In the genomic region with DNA sequence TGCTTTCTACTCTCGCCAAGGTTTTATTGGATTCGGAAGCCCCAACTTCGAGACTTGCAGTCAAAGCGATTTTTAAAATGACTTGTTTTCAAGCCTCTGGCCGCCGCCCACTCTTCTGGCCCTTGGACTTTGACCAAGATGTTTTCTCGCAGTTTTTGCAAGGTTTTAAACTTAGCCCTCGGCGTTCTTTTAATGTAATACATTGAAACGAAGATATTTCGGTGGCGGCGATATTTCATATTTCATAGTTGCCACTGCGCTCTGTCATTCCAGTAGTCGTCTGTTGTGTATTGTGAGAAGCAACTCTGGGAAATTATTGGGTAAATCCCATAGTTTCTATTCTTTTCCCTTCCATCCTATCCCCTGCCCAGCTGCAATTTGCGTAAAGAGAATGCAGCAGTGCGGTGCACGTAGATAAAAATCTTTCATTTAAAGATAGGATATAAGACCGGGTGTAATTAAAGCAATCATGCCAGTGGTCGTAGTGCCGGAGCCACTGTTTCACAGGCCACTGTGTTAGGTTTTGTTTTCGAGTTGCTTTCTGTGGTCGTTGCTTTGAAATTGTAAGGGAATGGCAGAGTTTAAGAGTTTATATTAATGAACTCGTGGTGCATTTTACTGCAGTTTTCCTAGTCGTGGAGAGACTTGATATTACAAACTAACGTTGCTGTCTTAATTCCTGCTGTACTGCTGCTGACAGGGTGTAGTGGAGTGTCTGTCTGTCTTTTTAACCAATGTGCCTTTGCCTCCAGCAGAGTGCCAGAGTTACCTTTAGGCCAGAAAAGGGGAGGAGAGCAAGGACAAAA, we compare ENCODE assay signal across 8 cellular contexts. TPM values are rescaled to one million over a fixed set of nuclear protein-coding genes. Genes with fewer than 3 reads are reported as not detected.
DNase-seq lines count a peak whose midpoint lies in the region; ATAC-seq, FAIRE-seq and TF ChIP-seq lines count a peak whose summit lies in the region.

No MANE protein-coding gene starts in this region.

- peaks cover 38% of the 10 kb centered on the region for H3K4me1 ChIP-seq in A549
- no peaks in the 10 kb centered on the region for H3K4me1 ChIP-seq in NT2/D1 (ENCODE audit: insufficient read depth, insufficient read length)
- H3K4me1 ChIP-seq in breast epithelium: peaks cover 0 to 4% of the 10 kb centered on the region in 2 donors
- peaks cover 2 to 10% of the 10 kb centered on the region in 2 donors for H3K4me1 ChIP-seq in kidney (ENCODE audit: control insufficient read depth in 1 of 2, insufficient read depth in 1 of 2, low read depth in 1 of 2, low read length in 2 of 2)

- H3K9ac ChIP-seq in NT2/D1 (ENCODE audit: insufficient read length, low read depth) (peak overlapping the region; percentile 88), kidney (ENCODE audit: low read length in 2 of 2) (peak overlapping the region; percentile 59 to 93)

- H3K4me3 ChIP-seq in A549 (peak overlapping the region; percentile 74), GM12864 (ENCODE audit: low read depth, low read length) (peak overlapping the region; percentile 86), NT2/D1 (ENCODE audit: insufficient read length, low read depth) (peak overlapping the region; percentile 63), breast epithelium (peak overlapping the region; percentile 70 to 87 (median 78)), kidney (ENCODE audit: low read length in 2 of 2) (peak overlapping the region; percentile 76 to 93)

- TF ChIP-seq RAD21 in A549 (conservative IDR thresholded peaks at IDR 0.05 in 1 of 2, IDR thresholded peaks at IDR 0.05 in 1 of 2): no peak

- CTCF ChIA-PET in A549 (lab: Yijun Ruan, JAX): interaction anchor here (1.1 to 1.6 kb wide), 2 partner anchors 16 to 58 kb away, joined by 4 read pairs; no protein-coding TSS in a partner anchor

- no peak for TF ChIP-seq CTCF in A549 (IDR thresholded peaks at IDR 0.05)
- no peak for TF ChIP-seq CTCF in GM12864 (IDR thresholded peaks at IDR 0.05; ENCODE audit: low read depth, low read length, missing control alignments)
- TF ChIP-seq CTCF in breast epithelium (IDR thresholded peaks at IDR 0.05): no peak
- TF ChIP-seq CTCF in kidney (IDR thresholded peaks at IDR 0.05; ENCODE audit: borderline replicate concordance, extremely low read depth, insufficient read depth): no peak

- ATAC-seq in A549 (peak; percentile 36 to 50; a peak in 5 of 6 replicates), HG02870 (IDR thresholded peaks at IDR 0.05; ENCODE audit: unreplicated experiment) (peak; percentile 13)
- no peak for ATAC-seq in stimulated activated naive CD8-positive, alpha-beta T cell treated with anti-CD3 and anti-CD28 coated beads, Interleukin-15, Interleukin-2, amounts not matched to agents 100 U/mL and 50 U/mL, for 24 hours

- peak overlapping the region; percentile 88 for H3K4me2 ChIP-seq in A549

- TF ChIP-seq POLR2A in A549 (IDR thresholded peaks at IDR 0.05; ENCODE audit: low read length) (no peak), breast epithelium (IDR thresholded peaks at IDR 0.05) (no peak)

- DNase-seq in A549 (ENCODE audit: low read depth in 1 of 2, low spot score in 1 of 2): peak in 1 of 2 experiments; percentile 13
- no peak for DNase-seq in GM12864 (ENCODE audit: low read depth)
- DNase-seq in NT2/D1 (ENCODE audit: low read depth, low spot score): no peak
- no peak for DNase-seq in breast epithelium (ENCODE audit: low spot score in 2 of 2)
- DNase-seq in kidney: no peak
- peak; percentile 18 for DNase-seq in stimulated activated naive CD8-positive, alpha-beta T cell treated with anti-CD3 and anti-CD28 coated beads, Interleukin-15, Interleukin-2, amounts not matched to agents 100 U/mL and 50 U/mL, for 24 hours
- no peak for DNase-seq in COLO829 (ENCODE audit: low spot score)

- TF ChIP-seq EP300 in A549 (IDR thresholded peaks at IDR 0.05): no peak

- intact Hi-C loops in breast epithelium (cut with DNase I; ENCODE audit: low total_unique reads): no loop called here
- intact Hi-C loops in kidney (cut with DNase I): no loop called here

- no peaks in the 10 kb centered on the region for H3K27me3 ChIP-seq in NT2/D1 (ENCODE audit: insufficient read depth, insufficient read length)
- H3K27me3 ChIP-seq in breast epithelium: no peaks in the 10 kb centered on the region

- H3K9me3 ChIP-seq in A549: no peaks in the 10 kb centered on the region
- H3K9me3 ChIP-seq in NT2/D1 (ENCODE audit: insufficient read depth, low read length): no peaks in the 10 kb centered on the region
- no peaks in the 10 kb centered on the region for H3K9me3 ChIP-seq in breast epithelium
- no peaks in the 10 kb centered on the region for H3K9me3 ChIP-seq in kidney (ENCODE audit: control insufficient read depth in 1 of 2, low read length in 2 of 2)

- H3K27ac ChIP-seq in A549 (peak overlapping the region; percentile 94 to 100), breast epithelium (peak overlapping the region; percentile 99 to 100), kidney (ENCODE audit: low read depth in 2 of 2, low read length in 2 of 2) (peak overlapping the region; percentile 95 to 96)

- H3K36me3 ChIP-seq in NT2/D1 (ENCODE audit: insufficient read depth, insufficient read length, low read length) (peaks cover 28% of the 10 kb centered on the region), breast epithelium (no peaks in the 10 kb centered on the region), kidney (ENCODE audit: control insufficient read depth in 1 of 2, insufficient read depth in 2 of 2, low read length in 2 of 2) (no peaks in the 10 kb centered on the region)

- FAIRE-seq in A549 (lab: Jason Lieb, UNC) (no peak), kidney (lab: Jason Lieb, UNC) (no peak)

- 2% methylated on average over 26 of the region's 26 CpGs for WGBS in A549 (ENCODE audit: missing lambda C conversion rate)

- POLR2A ChIA-PET in A549 (lab: Yijun Ruan, JAX): no interaction called here

TF ChIP-seq in A549, 52 proteins besides CTCF, POLR2A, EP300 and RAD21:
- TF ChIP-seq PHF8 (IDR thresholded peaks at IDR 0.05; ENCODE audit: borderline replicate concordance, low read depth) (peak; percentile 42; the same call in 1 of the 2 replicates), FOSB (CRISPR knock-in tag; IDR thresholded peaks at IDR 0.05) (no peak)

RNA-seq across cellular contexts. Expression of gene BIRC2, which starts 0.7 kb away (rescaled TPM):
- polyA plus RNA-seq in A549 (2011; rRNA removed) (60.4 and 70.9 TPM in 2 replicates), A549 (2017; fragmentation: RNase III; extraction: RNeasy Plus Mini Kit Qiagen cat#74134 plus additional on column Dnase treatment) (22.0 to 26.8 TPM (median 24.2 TPM) in 3 replicates), kidney (ENCODE audit: insufficient read depth, low read depth, low replicate concordance) (34.0 TPM)
- polyA plus RNA-seq in A549 (2012; cell fraction: cytosol; rRNA removed): 10.7 and 13.4 TPM in 2 replicates
- 5.6 and 10.4 TPM in 2 replicates for polyA plus RNA-seq in A549 (2012; cell fraction: nucleus; rRNA removed)
- 29.3 and 31.1 TPM in 2 replicates for polyA minus RNA-seq in A549 (2011; rRNA and poly(A)+ RNA removed)
- total RNA-seq in breast epithelium (10 to 100 TPM; 45.6 to 95.7 (median 48.5) TPM), kidney (42.4 TPM)

RNA-seq across cellular contexts. Expression of gene BIRC3, which starts 30.4 kb away (rescaled TPM):
- 13.8 and 17.5 TPM in 2 replicates for polyA plus RNA-seq in A549 (2011; rRNA removed)
- 3.4 and 4.0 TPM in 2 replicates for polyA plus RNA-seq in A549 (2012; cell fraction: cytosol; rRNA removed)
- 1.6 and 3.2 TPM in 2 replicates for polyA plus RNA-seq in A549 (2012; cell fraction: nucleus; rRNA removed)
- 10.6 to 27.4 TPM (median 11.3 TPM) in 3 replicates for polyA plus RNA-seq in A549 (2017; fragmentation: RNase III; extraction: RNeasy Plus Mini Kit Qiagen cat#74134 plus additional on column Dnase treatment)
- polyA minus RNA-seq in A549 (2011; rRNA and poly(A)+ RNA removed): 6.3 and 6.6 TPM in 2 replicates
- 10 to 100 TPM in 2 of 3 donors, 1 to 10 TPM in 1; 2.6 to 30.0 (median 10.8) TPM for total RNA-seq in breast epithelium
- 110 TPM for total RNA-seq in kidney
- polyA plus RNA-seq in kidney (ENCODE audit: insufficient read depth, low read depth, low replicate concordance): 3.9 TPM
